In genomic region chr20:59933296-59933848, GRCh38 we compare ENCODE assay signal across 8 cellular contexts. TPM values are rescaled to one million over a fixed set of nuclear protein-coding genes. Genes with fewer than 3 reads are reported as not detected.
DNase-seq lines count a peak whose midpoint lies in the region; ATAC-seq, FAIRE-seq and TF ChIP-seq lines count a peak whose summit lies in the region.

Gene SYCP2, minus strand, starts transcription at chr20:59933637. Its CDS starts 11,224 bp downstream, at chr20:59922413.

- peak within 1 kb of the TSS; percentile 92 for H3K4me2 ChIP-seq in parathyroid adenoma (ENCODE audit: low read length)

- TF ChIP-seq EP300 in gastroesophageal sphincter (IDR thresholded peaks at IDR 0.05): no peak

- H3K4me1 ChIP-seq in gastroesophageal sphincter (peaks cover 0 to 43% (median 16%) of the 10 kb centered on the region in 3 donors), parathyroid adenoma (no peaks in the 10 kb centered on the region)

- TF ChIP-seq CTCF in gastroesophageal sphincter (IDR thresholded peaks at IDR 0.05) (no peak), parathyroid adenoma (IDR thresholded peaks at IDR 0.05) (no peak)

- peak; percentile 71 for DNase-seq in NCI-H1092 treated with DMSO at 0.1 percent for 48 hours (lab: John Stamatoyannopoulos, UW)
- peak; percentile 55 for DNase-seq in activated T-helper 9 cell treated with anti-CD3 and anti-CD28 coated beads, Interleukin-2, amount 50 U/mL, for 16 hours (ENCODE audit: low read depth)
- peak; percentile 73 for DNase-seq in urothelium cell line (ENCODE audit: low spot score)

- H3K9ac ChIP-seq in parathyroid adenoma: peak within 1 kb of the TSS; percentile 68

- peak within 1 kb of the TSS; percentile 0 to 87 (median 78) for H3K27ac ChIP-seq in gastroesophageal sphincter
- peak within 1 kb of the TSS; percentile 69 for H3K27ac ChIP-seq in parathyroid adenoma

- H2AFZ ChIP-seq in parathyroid adenoma: peak within 1 kb of the TSS; percentile 97

- ATAC-seq in GM18519 (IDR thresholded peaks at IDR 0.05; ENCODE audit: low FRiP score, unreplicated experiment) (peak; percentile 12), gastroesophageal sphincter (peak; percentile 80), HG03342 (IDR thresholded peaks at IDR 0.05; ENCODE audit: unreplicated experiment) (no peak), GM18870 (IDR thresholded peaks at IDR 0.05; ENCODE audit: unreplicated experiment) (no peak)

- H3K36me3 ChIP-seq in gastroesophageal sphincter (no peaks in the 10 kb centered on the region), parathyroid adenoma (ENCODE audit: control insufficient read depth, insufficient read depth, low read length) (no peaks in the 10 kb centered on the region)

- H3K9me3 ChIP-seq in gastroesophageal sphincter (no peaks in the 10 kb centered on the region), parathyroid adenoma (ENCODE audit: control insufficient read depth, low read length) (no peaks in the 10 kb centered on the region)

- no peak for FAIRE-seq in urothelium cell line (lab: Jason Lieb, UNC)

- WGBS in gastroesophageal sphincter (ENCODE audit: low coverage in 1 of 2), 2 donors: no CpG with 5 or more reads among the region's 65 CpGs

- peak within 1 kb of the TSS; percentile 62 to 78 for H3K4me3 ChIP-seq in gastroesophageal sphincter
- peak within 1 kb of the TSS; percentile 66 for H3K4me3 ChIP-seq in parathyroid adenoma (ENCODE audit: low read depth, low read length)

- no peaks in the 10 kb centered on the region for H3K79me2 ChIP-seq in parathyroid adenoma

- no peak for TF ChIP-seq POLR2A in gastroesophageal sphincter (IDR thresholded peaks at IDR 0.05)

- H3K27me3 ChIP-seq in gastroesophageal sphincter (no peaks in the 10 kb centered on the region), parathyroid adenoma (ENCODE audit: control insufficient read depth, insufficient read depth, low read length) (no peaks in the 10 kb centered on the region)

RNA-seq across cellular contexts. Expression of gene SYCP2, which starts in this region (rescaled TPM):
- total RNA-seq in gastroesophageal sphincter: 1 to 10 TPM in 3 of 4 donors, under 1 TPM in 1; 0.89 to 4.7 (median 2.0) TPM

Comparison
In these comparisons a context has a peak if more than half of its experiments do, and no peak if none do; other contexts are left out.
1. ATAC-seq: peak in GM18519 (single experiment) and gastroesophageal sphincter (single experiment); none in HG03342 (single experiment) and GM18870 (single experiment).
2. Peak in every context shown above with its lines, with median percentiles within 50 percentile points of each other: DNase-seq.